Comparison of ENCODE assay signal across 2 cellular contexts in genomic region chr6:71391126-71391525, GRCh38.
TF ChIP-seq lines count a peak whose summit lies in the region.

No MANE protein-coding gene starts in this region.

TF ChIP-seq in IMR-90, 13 proteins besides CTCF, POLR2A, EP300 and RAD21:
- TF ChIP-seq BHLHE40 (IDR thresholded peaks at IDR 0.05; ENCODE audit: low read depth, low read length) (no peak), CHD1 (IDR thresholded peaks at IDR 0.05; ENCODE audit: low read depth, low read length) (no peak), USF2 (IDR thresholded peaks at IDR 0.05; ENCODE audit: low read depth, low read length) (no peak), MAZ (IDR thresholded peaks at IDR 0.05; ENCODE audit: borderline replicate concordance, low read depth, low read length) (no peak), MXI1 (IDR thresholded peaks at IDR 0.05; ENCODE audit: borderline replicate concordance, low read depth, low read length) (no peak), RCOR1 (IDR thresholded peaks at IDR 0.05; ENCODE audit: insufficient replicate concordance, low read length) (no peak), MAFK (IDR thresholded peaks at IDR 0.05; ENCODE audit: low read depth, low read length) (no peak), CEBPB (IDR thresholded peaks at IDR 0.05; ENCODE audit: low read depth, low read length) (no peak), NFE2L2 (IDR thresholded peaks at IDR 0.05; ENCODE audit: low read depth, low read length) (no peak), SMC3 (IDR thresholded peaks at IDR 0.05; ENCODE audit: low read depth, low read length) (no peak), FOS (IDR thresholded peaks at IDR 0.05; ENCODE audit: low read depth, low read length) (no peak), ELK1 (IDR thresholded peaks at IDR 0.05; ENCODE audit: borderline replicate concordance, low read depth, low read length) (no peak), RFX5 (IDR thresholded peaks at IDR 0.05; ENCODE audit: low read depth, low read length) (no peak)

TF ChIP-seq in SK-N-SH, 30 proteins besides CTCF, POLR2A, EP300 and RAD21:
- TF ChIP-seq ZBTB33 (IDR thresholded peaks at IDR 0.05; ENCODE audit: borderline replicate concordance, low read depth) = no peak
- TF ChIP-seq CHD2 (IDR thresholded peaks at IDR 0.05; ENCODE audit: low read length, partially characterized antibody) = no peak
- no peak for TF ChIP-seq FOXM1 (IDR thresholded peaks at IDR 0.05; ENCODE audit: low read depth)
- no peak for TF ChIP-seq TEAD4 (IDR thresholded peaks at IDR 0.05; ENCODE audit: borderline replicate concordance, insufficient read depth)
- TF ChIP-seq EZH2phosphoT487 (IDR thresholded peaks at IDR 0.05; ENCODE audit: borderline replicate concordance, low read depth) = no peak
- TF ChIP-seq REST (IDR thresholded peaks at IDR 0.05; ENCODE audit: low read depth, low read length) = no peak
- TF ChIP-seq FOSL2 (IDR thresholded peaks at IDR 0.05; ENCODE audit: borderline replicate concordance, low read depth) = no peak
- no peak for TF ChIP-seq YY1 (IDR thresholded peaks at IDR 0.05; ENCODE audit: low read depth)
- TF ChIP-seq TCF12 (IDR thresholded peaks at IDR 0.05) = no peak
- TF ChIP-seq MEF2A (IDR thresholded peaks at IDR 0.05; ENCODE audit: borderline replicate concordance, low read depth) = no peak
